In the genomic region with DNA sequence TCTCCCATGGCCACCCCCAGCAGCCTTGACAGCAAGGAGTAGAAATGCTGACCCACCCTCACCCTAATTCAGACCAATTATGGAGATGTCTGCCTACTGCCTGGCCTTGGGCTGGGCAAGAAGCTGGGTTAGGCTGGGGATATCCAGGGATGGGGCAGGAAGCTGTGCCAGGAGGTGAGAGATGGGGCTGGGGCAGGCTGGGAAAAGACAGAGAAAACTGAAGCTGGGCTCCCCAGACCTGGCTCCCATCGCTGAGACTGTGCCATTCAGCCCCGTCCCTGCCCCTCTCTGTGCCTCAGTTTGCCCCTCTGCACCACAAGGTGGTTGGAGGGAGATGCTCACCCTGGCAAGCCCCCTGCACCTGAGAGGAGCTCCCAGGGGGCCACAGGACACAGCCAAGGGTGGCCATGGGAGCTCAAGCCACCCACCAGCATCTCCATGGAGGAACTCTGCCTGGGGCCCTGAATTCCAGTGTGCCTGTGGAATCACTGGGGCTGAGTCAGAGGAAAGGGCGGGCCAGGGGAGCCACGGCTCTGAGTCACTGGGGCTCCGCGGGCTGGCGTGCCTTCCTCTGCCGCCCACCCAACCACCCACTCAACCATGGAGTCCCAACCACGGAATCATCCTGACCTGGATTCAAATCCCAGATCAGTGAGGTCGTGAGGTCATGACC, we compare ENCODE assay signal across 1 cellular context.
TF ChIP-seq lines count a peak whose summit lies in the region.

No MANE protein-coding gene starts in this region.

TF ChIP-seq in HepG2, 621 proteins besides CTCF, POLR2A, EP300 and RAD21:
- TF ChIP-seq, protein P1, sequence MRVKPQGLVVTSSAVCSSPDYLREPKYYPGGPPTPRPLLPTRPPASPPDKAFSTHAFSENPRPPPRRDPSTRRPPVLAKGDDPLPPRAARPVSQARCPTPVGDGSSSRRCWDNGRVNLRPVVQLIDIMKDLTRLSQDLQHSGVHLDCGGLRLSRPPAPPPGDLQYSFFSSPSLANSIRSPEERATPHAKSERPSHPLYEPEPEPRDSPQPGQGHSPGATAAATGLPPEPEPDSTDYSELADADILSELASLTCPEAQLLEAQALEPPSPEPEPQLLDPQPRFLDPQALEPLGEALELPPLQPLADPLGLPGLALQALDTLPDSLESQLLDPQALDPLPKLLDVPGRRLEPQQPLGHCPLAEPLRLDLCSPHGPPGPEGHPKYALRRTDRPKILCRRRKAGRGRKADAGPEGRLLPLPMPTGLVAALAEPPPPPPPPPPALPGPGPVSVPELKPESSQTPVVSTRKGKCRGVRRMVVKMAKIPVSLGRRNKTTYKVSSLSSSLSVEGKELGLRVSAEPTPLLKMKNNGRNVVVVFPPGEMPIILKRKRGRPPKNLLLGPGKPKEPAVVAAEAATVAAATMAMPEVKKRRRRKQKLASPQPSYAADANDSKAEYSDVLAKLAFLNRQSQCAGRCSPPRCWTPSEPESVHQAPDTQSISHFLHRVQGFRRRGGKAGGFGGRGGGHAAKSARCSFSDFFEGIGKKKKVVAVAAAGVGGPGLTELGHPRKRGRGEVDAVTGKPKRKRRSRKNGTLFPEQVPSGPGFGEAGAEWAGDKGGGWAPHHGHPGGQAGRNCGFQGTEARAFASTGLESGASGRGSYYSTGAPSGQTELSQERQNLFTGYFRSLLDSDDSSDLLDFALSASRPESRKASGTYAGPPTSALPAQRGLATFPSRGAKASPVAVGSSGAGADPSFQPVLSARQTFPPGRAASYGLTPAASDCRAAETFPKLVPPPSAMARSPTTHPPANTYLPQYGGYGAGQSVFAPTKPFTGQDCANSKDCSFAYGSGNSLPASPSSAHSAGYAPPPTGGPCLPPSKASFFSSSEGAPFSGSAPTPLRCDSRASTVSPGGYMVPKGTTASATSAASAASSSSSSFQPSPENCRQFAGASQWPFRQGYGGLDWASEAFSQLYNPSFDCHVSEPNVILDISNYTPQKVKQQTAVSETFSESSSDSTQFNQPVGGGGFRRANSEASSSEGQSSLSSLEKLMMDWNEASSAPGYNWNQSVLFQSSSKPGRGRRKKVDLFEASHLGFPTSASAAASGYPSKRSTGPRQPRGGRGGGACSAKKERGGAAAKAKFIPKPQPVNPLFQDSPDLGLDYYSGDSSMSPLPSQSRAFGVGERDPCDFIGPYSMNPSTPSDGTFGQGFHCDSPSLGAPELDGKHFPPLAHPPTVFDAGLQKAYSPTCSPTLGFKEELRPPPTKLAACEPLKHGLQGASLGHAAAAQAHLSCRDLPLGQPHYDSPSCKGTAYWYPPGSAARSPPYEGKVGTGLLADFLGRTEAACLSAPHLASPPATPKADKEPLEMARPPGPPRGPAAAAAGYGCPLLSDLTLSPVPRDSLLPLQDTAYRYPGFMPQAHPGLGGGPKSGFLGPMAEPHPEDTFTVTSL (CRISPR knock-in tag; IDR thresholded peaks at IDR 0.05; ENCODE audit: borderline replicate concordance), result 0 out of 2 replicates have a peak, but pooled peaks have one; percentile 20
- 0 out of 2 replicates have a peak, but pooled peaks have one; percentile 6 for TF ChIP-seq THAP11 (CRISPR knock-in tag; IDR thresholded peaks at IDR 0.05)
- peak; percentile 31 for TF ChIP-seq MED1 (CRISPR knock-in tag; IDR thresholded peaks at IDR 0.05)
- TF ChIP-seq SAP130 (CRISPR knock-in tag; IDR thresholded peaks at IDR 0.05; ENCODE audit: low read depth), result peak; percentile 19; the same call in 1 of the 2 replicates
- 0 out of 2 replicates have a peak, but pooled peaks have one; percentile 22 for TF ChIP-seq GABPB1 (CRISPR knock-in tag; IDR thresholded peaks at IDR 0.05)
- no peak for TF ChIP-seq HHEX (CRISPR knock-in tag; IDR thresholded peaks at IDR 0.05)
- TF ChIP-seq, protein P2, sequence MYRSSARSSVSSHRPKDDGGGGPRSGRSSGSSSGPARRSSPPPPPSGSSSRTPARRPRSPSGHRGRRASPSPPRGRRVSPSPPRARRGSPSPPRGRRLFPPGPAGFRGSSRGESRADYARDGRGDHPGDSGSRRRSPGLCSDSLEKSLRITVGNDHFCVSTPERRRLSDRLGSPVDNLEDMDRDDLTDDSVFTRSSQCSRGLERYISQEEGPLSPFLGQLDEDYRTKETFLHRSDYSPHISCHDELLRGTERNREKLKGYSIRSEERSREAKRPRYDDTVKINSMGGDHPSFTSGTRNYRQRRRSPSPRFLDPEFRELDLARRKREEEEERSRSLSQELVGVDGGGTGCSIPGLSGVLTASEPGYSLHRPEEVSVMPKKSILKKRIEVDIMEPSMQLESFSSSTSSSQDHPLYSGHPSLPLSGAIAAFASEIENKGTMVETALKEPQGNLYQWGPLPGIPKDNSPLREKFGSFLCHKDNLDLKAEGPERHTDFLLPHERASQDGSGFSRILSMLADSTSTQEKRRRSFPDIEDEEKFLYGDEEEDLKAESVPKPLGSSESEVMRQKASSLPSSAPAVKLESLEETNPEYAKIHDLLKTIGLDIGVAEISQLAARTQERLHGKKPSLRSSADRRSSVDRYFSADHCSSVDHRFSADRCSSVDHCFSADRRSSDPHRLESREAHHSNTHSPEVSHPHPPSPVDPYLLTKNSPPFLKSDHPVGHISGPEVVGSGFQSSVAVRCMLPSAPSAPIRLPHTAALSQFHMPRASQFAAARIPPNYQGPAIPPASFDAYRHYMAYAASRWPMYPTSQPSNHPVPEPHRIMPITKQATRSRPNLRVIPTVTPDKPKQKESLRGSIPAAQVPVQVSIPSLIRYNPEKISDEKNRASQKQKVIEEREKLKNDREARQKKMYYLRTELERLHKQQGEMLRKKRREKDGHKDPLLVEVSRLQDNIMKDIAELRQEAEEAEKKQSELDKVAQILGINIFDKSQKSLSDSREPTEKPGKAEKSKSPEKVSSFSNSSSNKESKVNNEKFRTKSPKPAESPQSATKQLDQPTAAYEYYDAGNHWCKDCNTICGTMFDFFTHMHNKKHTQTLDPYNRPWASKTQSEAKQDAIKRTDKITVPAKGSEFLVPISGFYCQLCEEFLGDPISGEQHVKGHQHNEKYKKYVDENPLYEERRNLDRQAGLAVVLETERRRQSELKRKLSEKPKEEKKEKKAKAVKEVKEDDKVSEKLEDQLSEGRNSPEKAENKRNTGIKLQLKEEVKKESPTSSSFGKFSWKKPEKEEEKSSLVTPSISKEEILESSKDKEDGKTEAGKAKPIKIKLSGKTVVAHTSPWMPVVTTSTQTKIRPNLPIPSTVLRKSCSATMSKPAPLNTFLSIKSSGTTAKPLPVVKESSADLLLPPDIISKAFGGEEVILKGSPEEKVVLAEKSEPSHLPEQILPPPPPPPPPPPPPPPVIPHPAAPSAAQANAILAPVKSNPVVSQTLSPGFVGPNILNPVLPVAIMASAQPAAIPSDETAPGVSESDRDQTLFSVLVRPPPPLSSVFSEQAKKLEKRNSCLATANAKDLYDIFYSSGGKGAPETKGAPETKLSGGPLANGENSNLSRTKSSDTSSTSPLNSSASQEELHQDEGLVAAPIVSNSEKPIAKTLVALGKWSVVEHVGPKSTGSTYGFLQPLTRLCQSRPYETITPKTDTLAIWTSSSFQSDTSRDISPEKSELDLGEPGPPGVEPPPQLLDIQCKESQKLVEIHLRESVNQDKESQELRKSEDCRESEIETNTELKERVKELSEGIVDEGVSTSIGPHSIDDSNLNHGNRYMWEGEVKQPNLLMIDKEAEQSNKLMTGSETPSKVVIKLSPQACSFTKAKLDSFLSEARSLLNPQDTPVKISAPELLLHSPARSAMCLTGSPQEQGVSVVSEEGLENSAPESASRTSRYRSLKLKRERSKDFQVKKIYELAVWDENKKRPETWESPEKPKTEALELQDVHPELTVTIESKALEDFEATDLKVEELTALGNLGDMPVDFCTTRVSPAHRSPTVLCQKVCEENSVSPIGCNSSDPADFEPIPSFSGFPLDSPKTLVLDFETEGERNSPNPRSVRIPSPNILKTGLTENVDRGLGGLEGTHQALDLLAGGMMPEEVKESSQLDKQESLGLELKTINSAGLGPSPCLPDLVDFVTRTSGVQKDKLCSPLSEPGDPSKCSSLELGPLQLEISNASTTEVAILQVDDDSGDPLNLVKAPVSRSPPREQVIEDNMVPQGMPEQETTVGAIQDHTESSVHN (CRISPR knock-in tag; IDR thresholded peaks at IDR 0.05), result no peak
- TF ChIP-seq MXI1 (IDR thresholded peaks at IDR 0.05; ENCODE audit: borderline replicate concordance, low read depth, low read length), result no peak
- TF ChIP-seq, protein P3, sequence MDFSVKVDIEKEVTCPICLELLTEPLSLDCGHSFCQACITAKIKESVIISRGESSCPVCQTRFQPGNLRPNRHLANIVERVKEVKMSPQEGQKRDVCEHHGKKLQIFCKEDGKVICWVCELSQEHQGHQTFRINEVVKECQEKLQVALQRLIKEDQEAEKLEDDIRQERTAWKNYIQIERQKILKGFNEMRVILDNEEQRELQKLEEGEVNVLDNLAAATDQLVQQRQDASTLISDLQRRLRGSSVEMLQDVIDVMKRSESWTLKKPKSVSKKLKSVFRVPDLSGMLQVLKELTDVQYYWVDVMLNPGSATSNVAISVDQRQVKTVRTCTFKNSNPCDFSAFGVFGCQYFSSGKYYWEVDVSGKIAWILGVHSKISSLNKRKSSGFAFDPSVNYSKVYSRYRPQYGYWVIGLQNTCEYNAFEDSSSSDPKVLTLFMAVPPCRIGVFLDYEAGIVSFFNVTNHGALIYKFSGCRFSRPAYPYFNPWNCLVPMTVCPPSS (IDR thresholded peaks at IDR 0.05), result no peak
- TF ChIP-seq ONECUT2 (CRISPR knock-in tag; IDR thresholded peaks at IDR 0.05), result no peak
- TF ChIP-seq, protein P4, sequence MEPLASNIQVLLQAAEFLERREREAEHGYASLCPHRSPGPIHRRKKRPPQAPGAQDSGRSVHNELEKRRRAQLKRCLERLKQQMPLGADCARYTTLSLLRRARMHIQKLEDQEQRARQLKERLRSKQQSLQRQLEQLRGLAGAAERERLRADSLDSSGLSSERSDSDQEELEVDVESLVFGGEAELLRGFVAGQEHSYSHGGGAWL (CRISPR knock-in tag; IDR thresholded peaks at IDR 0.05), result no peak
- no peak for TF ChIP-seq AHR (CRISPR knock-in tag; IDR thresholded peaks at IDR 0.05)
- 0 out of 2 replicates have a peak, but pooled peaks have one; percentile 26 for TF ChIP-seq HNRNPL (IDR thresholded peaks at IDR 0.05; ENCODE audit: low read depth, low read length)
- TF ChIP-seq, protein P5, sequence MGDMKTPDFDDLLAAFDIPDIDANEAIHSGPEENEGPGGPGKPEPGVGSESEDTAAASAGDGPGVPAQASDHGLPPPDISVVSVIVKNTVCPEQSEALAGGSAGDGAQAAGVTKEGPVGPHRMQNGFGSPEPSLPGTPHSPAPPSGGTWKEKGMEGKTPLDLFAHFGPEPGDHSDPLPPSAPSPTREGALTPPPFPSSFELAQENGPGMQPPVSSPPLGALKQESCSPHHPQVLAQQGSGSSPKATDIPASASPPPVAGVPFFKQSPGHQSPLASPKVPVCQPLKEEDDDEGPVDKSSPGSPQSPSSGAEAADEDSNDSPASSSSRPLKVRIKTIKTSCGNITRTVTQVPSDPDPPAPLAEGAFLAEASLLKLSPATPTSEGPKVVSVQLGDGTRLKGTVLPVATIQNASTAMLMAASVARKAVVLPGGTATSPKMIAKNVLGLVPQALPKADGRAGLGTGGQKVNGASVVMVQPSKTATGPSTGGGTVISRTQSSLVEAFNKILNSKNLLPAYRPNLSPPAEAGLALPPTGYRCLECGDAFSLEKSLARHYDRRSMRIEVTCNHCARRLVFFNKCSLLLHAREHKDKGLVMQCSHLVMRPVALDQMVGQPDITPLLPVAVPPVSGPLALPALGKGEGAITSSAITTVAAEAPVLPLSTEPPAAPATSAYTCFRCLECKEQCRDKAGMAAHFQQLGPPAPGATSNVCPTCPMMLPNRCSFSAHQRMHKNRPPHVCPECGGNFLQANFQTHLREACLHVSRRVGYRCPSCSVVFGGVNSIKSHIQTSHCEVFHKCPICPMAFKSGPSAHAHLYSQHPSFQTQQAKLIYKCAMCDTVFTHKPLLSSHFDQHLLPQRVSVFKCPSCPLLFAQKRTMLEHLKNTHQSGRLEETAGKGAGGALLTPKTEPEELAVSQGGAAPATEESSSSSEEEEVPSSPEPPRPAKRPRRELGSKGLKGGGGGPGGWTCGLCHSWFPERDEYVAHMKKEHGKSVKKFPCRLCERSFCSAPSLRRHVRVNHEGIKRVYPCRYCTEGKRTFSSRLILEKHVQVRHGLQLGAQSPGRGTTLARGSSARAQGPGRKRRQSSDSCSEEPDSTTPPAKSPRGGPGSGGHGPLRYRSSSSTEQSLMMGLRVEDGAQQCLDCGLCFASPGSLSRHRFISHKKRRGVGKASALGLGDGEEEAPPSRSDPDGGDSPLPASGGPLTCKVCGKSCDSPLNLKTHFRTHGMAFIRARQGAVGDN (CRISPR knock-in tag; IDR thresholded peaks at IDR 0.05), result peak; percentile 28; the same call in 1 of the 2 replicates
- no peak for TF ChIP-seq ZFP1 (CRISPR knock-in tag; IDR thresholded peaks at IDR 0.05)
- peak; percentile 36; the same call in 1 of the 2 replicates for TF ChIP-seq HDAC1 (CRISPR knock-in tag; IDR thresholded peaks at IDR 0.05)
- TF ChIP-seq ZIK1 (CRISPR knock-in tag; IDR thresholded peaks at IDR 0.05; ENCODE audit: borderline replicate concordance, low read depth), result no peak
- TF ChIP-seq FOSL2 (CRISPR knock-in tag; IDR thresholded peaks at IDR 0.05), result peak; percentile 87
- 0 out of 2 replicates have a peak, but pooled peaks have one; percentile 25 for TF ChIP-seq FOSL1 (CRISPR knock-in tag; IDR thresholded peaks at IDR 0.05; ENCODE audit: borderline replicate concordance)
